8 cellular contexts compared by ENCODE assay signal in the genomic region with DNA sequence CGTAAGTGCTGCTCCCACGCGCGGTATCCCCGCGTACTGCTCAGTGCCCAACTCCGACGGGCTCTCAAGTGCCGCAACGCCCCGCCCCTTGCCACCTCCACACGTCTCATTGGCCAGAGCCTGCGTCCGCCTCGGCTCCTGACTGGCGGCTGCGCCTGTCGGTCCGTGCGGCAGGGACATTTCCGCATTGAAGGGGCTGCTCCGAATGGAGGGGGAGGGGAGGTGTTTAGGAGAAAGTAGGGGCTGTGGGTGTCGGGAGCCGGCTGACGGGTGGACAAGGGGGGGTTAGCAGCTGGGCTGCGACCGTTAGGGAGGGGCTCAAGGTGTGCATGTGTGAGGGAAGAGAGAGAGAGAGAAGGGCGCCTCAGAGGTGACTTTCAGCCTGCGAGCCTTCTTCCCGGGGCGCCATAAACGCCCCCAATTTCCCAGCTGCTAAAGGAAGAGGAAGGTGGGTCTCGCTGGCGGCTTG. TPM values are rescaled to one million over a fixed set of nuclear protein-coding genes. Genes with fewer than 3 reads are reported as not detected.
DNase-seq lines count a peak whose midpoint lies in the region; ATAC-seq and TF ChIP-seq lines count a peak whose summit lies in the region.

No MANE protein-coding gene starts in this region.

- peak overlapping the region; percentile 80 to 96 for H3K4me3 ChIP-seq in SK-N-SH (ENCODE audit: low read depth in 2 of 2, low read length in 1 of 2)

- peaks cover 18% of the 10 kb centered on the region; the same call in 1 of the 2 replicates for H4K20me1 ChIP-seq in SK-N-SH (ENCODE audit: insufficient read depth)

- peak overlapping the region; percentile 99 to 100 for H3K27ac Mint-ChIP-seq in activated naive CD4-positive, alpha-beta T cell treated with anti-CD3 and anti-CD28 coated beads, Interleukin-2, amount 50 U/mL, for 72 hours

- peak overlapping the region; percentile 80 for H2AFZ ChIP-seq in SK-N-SH (ENCODE audit: low read depth)

- peaks cover under 1 to 18% of the 10 kb centered on the region in 2 experiments for H3K4me1 ChIP-seq in SK-N-SH (ENCODE audit: control insufficient read depth in 1 of 2, insufficient read depth in 2 of 2, low read depth in 1 of 2, low read length in 1 of 2)

- peak overlapping the region; percentile 80 for H3K4me2 ChIP-seq in SK-N-SH

- peak; percentile 95 for DNase-seq in GM10248 (ENCODE audit: extremely low spot score)
- DNase-seq in NCI-H1092 (lab: John Stamatoyannopoulos, UW): peak; percentile 95
- DNase-seq in SK-N-SH: peak; percentile 94
- DNase-seq in activated naive CD4-positive, alpha-beta T cell treated with anti-CD3 and anti-CD28 coated beads, Interleukin-2, amount 50 U/mL, for 72 hours (ENCODE audit: low spot score in 2 of 2): peak; percentile 96 to 98
- DNase-seq in glomerular endothelial cell (ENCODE audit: extremely low read depth, low read depth, low spot score): peak; percentile 75
- peak; percentile 98 for DNase-seq in occipital lobe (lab: John Stamatoyannopoulos, UW)

- H3K79me2 ChIP-seq in SK-N-SH (ENCODE audit: insufficient read depth): peaks cover 42% of the 10 kb centered on the region

- H3K36me3 Mint-ChIP-seq in activated naive CD4-positive, alpha-beta T cell treated with anti-CD3 and anti-CD28 coated beads, Interleukin-2, amount 50 U/mL, for 72 hours: peaks cover 12 to 25% of the 10 kb centered on the region in 2 donors

- H3K36me3 ChIP-seq in SK-N-SH (replicated peaks in 1 of 2; ENCODE audit: control insufficient read depth in 1 of 2, insufficient read depth in 2 of 2, low read length in 1 of 2): no peaks in the 10 kb centered on the region

- peak overlapping the region; percentile 95 for H3K9ac ChIP-seq in SK-N-SH

- H3K27me3 ChIP-seq in SK-N-SH (ENCODE audit: insufficient read depth): no peaks in the 10 kb centered on the region

- WGBS in SK-N-SH (ENCODE audit: low lambda C conversion rate): under 1% methylated on average over 32 of the region's 34 CpGs

- no peak; a peak in 1 of 4 replicates for TF ChIP-seq EP300 in SK-N-SH (IDR thresholded peaks at IDR 0.05; ENCODE audit: borderline replicate concordance in 1 of 2, low read depth in 1 of 2, low read length in 1 of 2)

- TF ChIP-seq RAD21 in SK-N-SH (IDR thresholded peaks at IDR 0.05; ENCODE audit: low read length): no peak

- H3F3A ChIP-seq in SK-N-SH (replicated peaks; ENCODE audit: insufficient read depth): peaks cover 10% of the 10 kb centered on the region

- H3K9me2 ChIP-seq in SK-N-SH: no peaks in the 10 kb centered on the region

- POLR2A ChIA-PET in GM10248 (lab: Yijun Ruan, JAX) (interaction anchor here (1.2 kb wide), 1 partner anchor 10 kb away, joined by 4 read pairs; no protein-coding TSS in a partner anchor), SK-N-SH (lab: Yijun Ruan, JAX) (interaction anchor here (1.0 kb wide), 1 partner anchor 178 kb away, joined by 3 read pairs; no protein-coding TSS in a partner anchor)

- H3K9me3 Mint-ChIP-seq in activated naive CD4-positive, alpha-beta T cell treated with anti-CD3 and anti-CD28 coated beads, Interleukin-2, amount 50 U/mL, for 72 hours: no peaks in the 10 kb centered on the region

- H3K9me3 ChIP-seq in SK-N-SH: no peaks in the 10 kb centered on the region

- peak; percentile 95 for ATAC-seq in HG02610 (IDR thresholded peaks at IDR 0.05; ENCODE audit: unreplicated experiment)
- peak; percentile 90 to 95 for ATAC-seq in activated naive CD4-positive, alpha-beta T cell treated with anti-CD3 and anti-CD28 coated beads, Interleukin-2, amount 50 U/mL, for 72 hours

- TF ChIP-seq CTCF in GM10248 (IDR thresholded peaks at IDR 0.05; ENCODE audit: control extremely low read depth, extremely low read depth, low read depth, missing control alignments): no peak
- TF ChIP-seq CTCF in SK-N-SH (IDR thresholded peaks at IDR 0.05): no peak

- H3K27ac ChIP-seq in SK-N-SH (ENCODE audit: low read depth in 2 of 2, low read length in 1 of 2) (peak overlapping the region; percentile 92), temporal lobe (ENCODE audit: low read depth, low read length) (peak overlapping the region; percentile 96)

- CTCF ChIA-PET in GM10248 (lab: Yijun Ruan, JAX): interaction anchor here (1.0 to 5.2 kb wide), 7 partner anchors 8 to 266 kb away, joined by 3 to 36 read pairs (median 5); no protein-coding TSS in a partner anchor
- CTCF ChIA-PET in SK-N-SH (lab: Yijun Ruan, JAX): interaction anchor here (1.0 to 2.4 kb wide), 5 partner anchors 9 to 149 kb away, joined by 3 to 8 read pairs (median 4); no protein-coding TSS in a partner anchor

TF ChIP-seq in SK-N-SH, 30 proteins besides CTCF, POLR2A, EP300 and RAD21 (continues in another document):
- TF ChIP-seq ELF1 (IDR thresholded peaks at IDR 0.05) (peak; percentile 98), JUND (IDR thresholded peaks at IDR 0.05) (no peak), SIN3A (IDR thresholded peaks at IDR 0.05; ENCODE audit: borderline replicate concordance, low read depth, low read length) (peak; percentile 63; the same call in 1 of the 2 replicates), MXI1 (IDR thresholded peaks at IDR 0.05; ENCODE audit: low read depth, low read length) (no peak; the same call in 1 of the 2 replicates), RXRA (IDR thresholded peaks at IDR 0.05; ENCODE audit: borderline replicate concordance, low read depth) (no peak), POLR2AphosphoS5 (IDR thresholded peaks at IDR 0.05; ENCODE audit: low read depth, low read length) (peak; percentile 99), RFX5 (IDR thresholded peaks at IDR 0.05; ENCODE audit: low read length) (no peak), TCF12 (IDR thresholded peaks at IDR 0.05) (peak; percentile 21; the same call in 1 of the 2 replicates), EZH2phosphoT487 (IDR thresholded peaks at IDR 0.05; ENCODE audit: borderline replicate concordance, low read depth) (no peak), TEAD4 (IDR thresholded peaks at IDR 0.05; ENCODE audit: borderline replicate concordance, insufficient read depth) (no peak), SMC3 (IDR thresholded peaks at IDR 0.05; ENCODE audit: low read depth, low read length) (no peak)
- TF ChIP-seq, protein P1, sequence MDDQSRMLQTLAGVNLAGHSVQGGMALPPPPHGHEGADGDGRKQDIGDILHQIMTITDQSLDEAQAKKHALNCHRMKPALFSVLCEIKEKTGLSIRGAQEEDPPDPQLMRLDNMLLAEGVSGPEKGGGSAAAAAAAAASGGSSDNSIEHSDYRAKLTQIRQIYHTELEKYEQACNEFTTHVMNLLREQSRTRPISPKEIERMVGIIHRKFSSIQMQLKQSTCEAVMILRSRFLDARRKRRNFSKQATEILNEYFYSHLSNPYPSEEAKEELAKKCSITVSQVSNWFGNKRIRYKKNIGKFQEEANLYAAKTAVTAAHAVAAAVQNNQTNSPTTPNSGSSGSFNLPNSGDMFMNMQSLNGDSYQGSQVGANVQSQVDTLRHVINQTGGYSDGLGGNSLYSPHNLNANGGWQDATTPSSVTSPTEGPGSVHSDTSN (IDR thresholded peaks at IDR 0.05): peak; percentile 100
- TF ChIP-seq, protein P2, sequence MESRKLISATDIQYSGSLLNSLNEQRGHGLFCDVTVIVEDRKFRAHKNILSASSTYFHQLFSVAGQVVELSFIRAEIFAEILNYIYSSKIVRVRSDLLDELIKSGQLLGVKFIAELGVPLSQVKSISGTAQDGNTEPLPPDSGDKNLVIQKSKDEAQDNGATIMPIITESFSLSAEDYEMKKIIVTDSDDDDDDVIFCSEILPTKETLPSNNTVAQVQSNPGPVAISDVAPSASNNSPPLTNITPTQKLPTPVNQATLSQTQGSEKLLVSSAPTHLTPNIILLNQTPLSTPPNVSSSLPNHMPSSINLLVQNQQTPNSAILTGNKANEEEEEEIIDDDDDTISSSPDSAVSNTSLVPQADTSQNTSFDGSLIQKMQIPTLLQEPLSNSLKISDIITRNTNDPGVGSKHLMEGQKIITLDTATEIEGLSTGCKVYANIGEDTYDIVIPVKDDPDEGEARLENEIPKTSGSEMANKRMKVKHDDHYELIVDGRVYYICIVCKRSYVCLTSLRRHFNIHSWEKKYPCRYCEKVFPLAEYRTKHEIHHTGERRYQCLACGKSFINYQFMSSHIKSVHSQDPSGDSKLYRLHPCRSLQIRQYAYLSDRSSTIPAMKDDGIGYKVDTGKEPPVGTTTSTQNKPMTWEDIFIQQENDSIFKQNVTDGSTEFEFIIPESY (IDR thresholded peaks at IDR 0.05; ENCODE audit: borderline replicate concordance, low read depth): 0 out of 2 replicates have a peak, but pooled peaks have one; percentile 26
- TF ChIP-seq, protein P3, sequence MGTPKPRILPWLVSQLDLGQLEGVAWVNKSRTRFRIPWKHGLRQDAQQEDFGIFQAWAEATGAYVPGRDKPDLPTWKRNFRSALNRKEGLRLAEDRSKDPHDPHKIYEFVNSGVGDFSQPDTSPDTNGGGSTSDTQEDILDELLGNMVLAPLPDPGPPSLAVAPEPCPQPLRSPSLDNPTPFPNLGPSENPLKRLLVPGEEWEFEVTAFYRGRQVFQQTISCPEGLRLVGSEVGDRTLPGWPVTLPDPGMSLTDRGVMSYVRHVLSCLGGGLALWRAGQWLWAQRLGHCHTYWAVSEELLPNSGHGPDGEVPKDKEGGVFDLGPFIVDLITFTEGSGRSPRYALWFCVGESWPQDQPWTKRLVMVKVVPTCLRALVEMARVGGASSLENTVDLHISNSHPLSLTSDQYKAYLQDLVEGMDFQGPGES (IDR thresholded peaks at IDR 0.05; ENCODE audit: low read depth, low read length): peak; percentile 94

RNA-seq across cellular contexts. Expression of a gene that starts 0.9 kb away (rescaled TPM):
- polyA plus RNA-seq in SK-N-SH (2012; rRNA removed): 30.1 and 39.1 TPM in 2 replicates
- polyA plus RNA-seq in SK-N-SH (2012; cell fraction: cytosol; rRNA removed): 55.9 and 74.5 TPM in 2 replicates
- polyA plus RNA-seq in SK-N-SH (2012; cell fraction: nucleus; rRNA removed): 10.6 and 24.6 TPM in 2 replicates
- total RNA-seq in activated naive CD4-positive, alpha-beta T cell treated with anti-CD3 and anti-CD28 coated beads, Interleukin-2, amount 50 U/mL, for 72 hours: 100 to 1,000 TPM in 1 of 2 donors, 10 to 100 TPM in 1; 97.2 to 100 TPM
- total RNA-seq in glomerular endothelial cell: 57.5 and 59.2 TPM in 2 replicates
- total RNA-seq in occipital lobe: 83.9 TPM
- total RNA-seq in temporal lobe: 85.1 TPM

Comparison
In these comparisons a context has a peak if more than half of its experiments do, and no peak if none do; other contexts are left out.
1. Peak in every context shown above with its lines: DNase-seq, ATAC-seq, H3K4me3 ChIP-seq and H3K27ac ChIP-seq.